ENCODE assay signal across 8 cellular contexts in the genomic region with DNA sequence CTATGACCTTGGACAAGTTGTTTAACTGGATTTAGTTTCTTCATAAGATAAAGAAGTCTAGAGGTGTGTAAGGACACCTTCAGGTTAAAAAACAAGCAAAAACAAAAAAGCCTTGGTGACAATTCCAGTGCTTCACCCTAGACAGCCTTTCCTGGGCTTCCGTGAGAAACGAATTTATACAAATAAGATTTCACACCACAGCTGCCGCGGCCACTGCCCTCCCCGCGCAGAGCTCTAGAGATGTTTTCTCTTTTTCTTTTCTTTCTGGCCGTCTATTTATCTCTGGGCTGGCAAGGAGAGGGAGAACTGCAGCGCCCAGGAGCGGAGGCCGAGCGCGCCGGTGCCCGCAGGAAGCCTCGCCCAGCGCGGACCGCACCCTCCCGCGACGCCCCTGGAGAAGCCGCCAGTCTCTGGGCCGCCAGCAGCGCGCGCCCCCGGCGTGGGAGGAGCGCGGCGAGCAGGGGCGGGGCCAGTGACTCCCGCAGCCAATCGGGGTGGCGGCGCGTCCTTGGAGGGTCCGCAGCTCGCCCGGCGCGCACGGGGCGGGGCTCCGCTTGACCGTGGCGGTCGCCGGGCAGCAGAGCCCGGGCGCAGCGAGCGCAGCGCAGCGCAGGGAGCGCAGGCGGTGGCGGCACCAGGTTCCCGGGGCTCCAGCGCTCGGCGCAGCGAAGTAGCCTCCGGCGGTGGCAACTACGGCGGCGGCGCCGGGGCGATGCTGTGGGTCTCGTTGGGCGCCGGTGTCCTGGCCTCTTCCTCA.
DNase-seq lines count a peak whose midpoint lies in the region; ATAC-seq, FAIRE-seq and TF ChIP-seq lines count a peak whose summit lies in the region.

No MANE protein-coding gene starts in this region.

- peak overlapping the region; percentile 77 for H3K4me3 Mint-ChIP-seq in WTC11

- TF ChIP-seq CTCF in WTC11 (IDR thresholded peaks at IDR 0.05) (no peak), kidney (IDR thresholded peaks at IDR 0.05; ENCODE audit: borderline replicate concordance, extremely low read depth, insufficient read depth) (no peak)

- POLR2A ChIA-PET in WTC11 (lab: Charles Lee): interaction anchor here (0.5 to 0.6 kb wide), 3 partner anchors 10 to 740 kb away, joined by 3 to 11 read pairs (median 3); partner anchors contain the start of gene PDS5B

- H3K36me3 Mint-ChIP-seq in WTC11: no peaks in the 10 kb centered on the region

- no peak overlapping the region for H3K27ac Mint-ChIP-seq in WTC11

- CTCF ChIA-PET in WTC11 (lab: Charles Lee): interaction anchor here (1.0 to 1.5 kb wide), 2 partner anchors 63 to 318 kb away, joined by 3 to 6 read pairs; no protein-coding TSS in a partner anchor

- H3K4me1 Mint-ChIP-seq in WTC11: peaks cover 9% of the 10 kb centered on the region

- intact Hi-C loops in kidney (cut with DNase I): no loop called here

- H3K79me2 ChIP-seq in ACC112 (ENCODE audit: control insufficient read depth, insufficient read depth, low read length, unreplicated experiment): no peaks in the 10 kb centered on the region

- ATAC-seq in GM18867 (IDR thresholded peaks at IDR 0.05; ENCODE audit: unreplicated experiment) (peak; percentile 97), HG03097 (IDR thresholded peaks at IDR 0.05; ENCODE audit: low FRiP score, unreplicated experiment) (peak; percentile 98), WTC11 (peak; percentile 99)

- H2AFZ ChIP-seq in ACC112 (ENCODE audit: low read length, unreplicated experiment): peak overlapping the region; percentile 92

- H3K9me3 ChIP-seq in kidney (ENCODE audit: control insufficient read depth in 1 of 2, low read length in 2 of 2): no peaks in the 10 kb centered on the region

- no peaks in the 10 kb centered on the region for H3K4me1 ChIP-seq in ACC112 (ENCODE audit: control insufficient read depth, insufficient read depth, low read length, unreplicated experiment)
- H3K4me1 ChIP-seq in kidney (ENCODE audit: control insufficient read depth in 1 of 2, insufficient read depth in 1 of 2, low read depth in 1 of 2, low read length in 2 of 2): peaks cover 0 to 3% of the 10 kb centered on the region in 2 donors

- H3K27me3 ChIP-seq in ACC112 (ENCODE audit: insufficient read depth, low read length): peaks cover 18% of the 10 kb centered on the region

- peak overlapping the region; percentile 73 for H3K4me3 ChIP-seq in ACC112 (ENCODE audit: low read depth, low read length)
- peak overlapping the region; percentile 62 to 73 for H3K4me3 ChIP-seq in kidney (ENCODE audit: low read length in 2 of 2)

- H3K36me3 ChIP-seq in ACC112 (ENCODE audit: insufficient read depth, low read length) (no peaks in the 10 kb centered on the region), kidney (ENCODE audit: control insufficient read depth in 1 of 2, insufficient read depth in 2 of 2, low read length in 2 of 2) (no peaks in the 10 kb centered on the region)

- H3K9ac ChIP-seq in kidney (ENCODE audit: low read length in 2 of 2): no peak overlapping the region

- no peaks in the 10 kb centered on the region for H3K9me3 Mint-ChIP-seq in WTC11

- DNase-seq in NCI-H2196 (lab: John Stamatoyannopoulos, UW; ENCODE audit: unreplicated experiment) (peak; percentile 76), WTC11 (ENCODE audit: low spot score) (peak; percentile 91), cerebellar cortex (ENCODE audit: low spot score) (peak; percentile 86), kidney (peak; percentile 94)
- peak; percentile 55 for DNase-seq in stimulated activated CD4-positive, alpha-beta T cell treated with anti-CD3 and anti-CD28 coated beads, Interleukin-12 subunit alpha, Interleukin-12 subunit beta, amount 100 ng/mL, for 4 hours

- no peak overlapping the region for H3K27ac ChIP-seq in ACC112 (ENCODE audit: low read depth, low read length)
- H3K27ac ChIP-seq in kidney (ENCODE audit: low read depth in 2 of 2, low read length in 2 of 2): no peak overlapping the region

- H3K27me3 Mint-ChIP-seq in WTC11 (ENCODE audit: low read depth): peaks cover 60% of the 10 kb centered on the region

- FAIRE-seq in kidney (lab: Jason Lieb, UNC): no peak

TF ChIP-seq in WTC11, 78 proteins besides CTCF, POLR2A, EP300 and RAD21 (continues in another document):
- TF ChIP-seq SMAD4 (CRISPR knock-in tag; IDR thresholded peaks at IDR 0.05) (no peak), NR3C1 (CRISPR knock-in tag; conservative IDR thresholded peaks at IDR 0.05; ENCODE audit: low read depth) (no peak), JAZF1 (CRISPR knock-in tag; IDR thresholded peaks at IDR 0.05) (no peak), EMX1 (CRISPR knock-in tag; IDR thresholded peaks at IDR 0.05) (no peak), ZNF281 (CRISPR knock-in tag; IDR thresholded peaks at IDR 0.05) (no peak), GTF2I (CRISPR knock-in tag; conservative IDR thresholded peaks at IDR 0.05) (no peak), SP1 (CRISPR knock-in tag; conservative IDR thresholded peaks at IDR 0.05) (peak; percentile 74), ZMAT4 (CRISPR knock-in tag; IDR thresholded peaks at IDR 0.05) (no peak), FOXK1 (CRISPR knock-in tag; IDR thresholded peaks at IDR 0.05) (0 out of 2 replicates have a peak, but pooled peaks have one; percentile 23), CREM (CRISPR knock-in tag; IDR thresholded peaks at IDR 0.05) (no peak), SMAD3 (CRISPR knock-in tag; IDR thresholded peaks at IDR 0.05; ENCODE audit: borderline replicate concordance) (no peak), JUN (CRISPR knock-in tag; IDR thresholded peaks at IDR 0.05) (no peak), ZNF416 (CRISPR knock-in tag; IDR thresholded peaks at IDR 0.05) (no peak), NFYB (CRISPR knock-in tag; conservative IDR thresholded peaks at IDR 0.05; ENCODE audit: low read depth) (peak; percentile 44; the same call in 1 of the 2 replicates), FOXP4 (CRISPR knock-in tag; IDR thresholded peaks at IDR 0.05) (0 out of 2 replicates have a peak, but pooled peaks have one; percentile 26), MAX (CRISPR knock-in tag; IDR thresholded peaks at IDR 0.05) (no peak), MYBL2 (CRISPR knock-in tag; IDR thresholded peaks at IDR 0.05) (no peak)
- TF ChIP-seq, protein P1, sequence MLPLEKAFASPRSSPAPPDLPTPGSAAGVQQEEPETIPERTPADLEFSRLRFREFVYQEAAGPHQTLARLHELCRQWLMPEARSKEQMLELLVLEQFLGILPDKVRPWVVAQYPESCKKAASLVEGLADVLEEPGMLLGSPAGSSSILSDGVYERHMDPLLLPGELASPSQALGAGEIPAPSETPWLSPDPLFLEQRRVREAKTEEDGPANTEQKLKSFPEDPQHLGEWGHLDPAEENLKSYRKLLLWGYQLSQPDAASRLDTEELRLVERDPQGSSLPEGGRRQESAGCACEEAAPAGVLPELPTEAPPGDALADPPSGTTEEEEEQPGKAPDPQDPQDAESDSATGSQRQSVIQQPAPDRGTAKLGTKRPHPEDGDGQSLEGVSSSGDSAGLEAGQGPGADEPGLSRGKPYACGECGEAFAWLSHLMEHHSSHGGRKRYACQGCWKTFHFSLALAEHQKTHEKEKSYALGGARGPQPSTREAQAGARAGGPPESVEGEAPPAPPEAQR (CRISPR knock-in tag; IDR thresholded peaks at IDR 0.05): no peak
